ENCODE assay signal across 8 cellular contexts in the genomic region with DNA sequence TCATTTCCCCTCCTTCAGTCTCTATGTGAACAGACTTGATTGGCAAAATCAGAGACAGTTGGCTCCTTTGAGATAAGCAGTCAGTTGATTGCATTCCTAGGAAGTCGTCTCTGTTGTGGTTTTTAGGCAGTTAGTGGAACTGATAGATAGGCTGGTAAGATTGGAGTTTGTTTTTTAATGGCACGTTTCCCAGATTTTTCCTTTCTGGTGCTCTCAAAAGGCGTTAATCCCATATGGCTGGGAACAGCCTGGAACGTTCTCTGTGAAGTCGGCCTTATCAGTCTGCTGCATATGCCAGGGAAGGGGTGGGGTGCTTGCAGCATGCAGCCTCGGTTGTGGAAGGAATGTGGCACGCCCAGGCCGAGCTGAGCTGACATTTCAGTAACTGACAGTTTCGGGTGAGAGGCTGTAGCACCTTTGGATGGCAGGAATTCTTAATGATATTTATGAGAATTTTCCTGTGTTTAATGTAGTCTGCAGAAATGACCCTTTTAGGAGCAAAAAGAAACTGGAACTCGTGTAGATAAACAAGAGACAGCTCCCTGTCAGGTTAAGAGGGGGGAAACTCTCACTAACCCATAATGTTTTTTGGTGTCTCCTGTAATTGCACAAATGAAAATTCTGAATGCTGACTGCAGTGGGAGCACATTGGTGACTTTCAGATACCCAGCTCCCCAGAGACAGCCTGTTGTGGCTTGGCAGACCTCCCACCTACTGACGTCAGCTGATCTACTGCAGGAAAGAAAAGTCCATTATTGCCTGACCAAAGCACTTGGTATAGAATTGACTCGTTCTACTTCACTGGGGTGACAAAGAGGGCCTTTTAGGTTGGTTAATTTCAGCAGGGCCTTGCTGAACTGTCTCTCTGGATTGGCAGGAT. TPM values are rescaled to one million over a fixed set of nuclear protein-coding genes. Genes with fewer than 3 reads are reported as not detected.
DNase-seq lines count a peak whose midpoint lies in the region; ATAC-seq lines count a peak whose summit lies in the region.

No MANE protein-coding gene starts in this region.

- H3K9me3 Mint-ChIP-seq in activated CD4-positive, alpha-beta T cell treated with anti-CD3 and anti-CD28 coated beads, Interleukin-2, amount 10 ng/mL, durations not matched to agents 24 days and 14 days = no peaks in the 10 kb centered on the region

- in situ Hi-C loops in G401 (cut with HindIII; ENCODE audit: low sequenced_read_pairs) = no loop called here

- peak overlapping the region; percentile 41 for H3K4me3 Mint-ChIP-seq in activated CD4-positive, alpha-beta T cell treated with anti-CD3 and anti-CD28 coated beads, Interleukin-2, amount 10 ng/mL, durations not matched to agents 24 days and 14 days

- H3K27ac Mint-ChIP-seq in activated CD4-positive, alpha-beta T cell treated with anti-CD3 and anti-CD28 coated beads, Interleukin-2, amount 10 ng/mL, durations not matched to agents 24 days and 14 days = peak overlapping the region; percentile 91

- peak overlapping the region; percentile 5 to 35 for H3K9ac ChIP-seq in duodenal mucosa (ENCODE audit: low read depth in 1 of 2, low read length in 2 of 2)

- DNase-seq in G401 (ENCODE audit: low spot score) (peak; percentile 95), NCI-H1436 treated with DMSO at 0.1 percent for 48 hours (lab: John Stamatoyannopoulos, UW) (peak; percentile 93), medulla oblongata (ENCODE audit: extremely low spot score) (peak; percentile 97)
- DNase-seq in activated CD4-positive, alpha-beta T cell treated with anti-CD3 and anti-CD28 coated beads, Interleukin-2, amount 10 ng/mL, durations not matched to agents 24 days and 14 days = peak; percentile 75
- DNase-seq in stimulated activated CD8-positive, alpha-beta memory T cell treated with anti-CD3 and anti-CD28 coated beads, Interleukin-7, amount 100 ng/mL, for 24 hours (ENCODE audit: low read depth) = peak; percentile 22
- no peak for DNase-seq in NK-92 treated with Interleukin-12 subunit alpha and Interleukin-12 subunit beta, amount 100 ng/mL, for 24 hours (lab: John Stamatoyannopoulos, UW)

- peak overlapping the region; percentile 13 to 24 for H3K4me3 ChIP-seq in duodenal mucosa (ENCODE audit: low read depth in 1 of 2, low read length in 2 of 2)

- intact Hi-C loops in activated CD4-positive, alpha-beta T cell treated with anti-CD3 and anti-CD28 coated beads, Interleukin-2, amount 10 ng/mL, durations not matched to agents 24 days and 14 days (cut with micrococcal nuclease) = no loop called here

- no peaks in the 10 kb centered on the region for H3K9me3 ChIP-seq in duodenal mucosa (ENCODE audit: control insufficient read depth in 1 of 2, low read length in 2 of 2)

- peaks cover 13% of the 10 kb centered on the region for H3K36me3 Mint-ChIP-seq in activated CD4-positive, alpha-beta T cell treated with anti-CD3 and anti-CD28 coated beads, Interleukin-2, amount 10 ng/mL, durations not matched to agents 24 days and 14 days (ENCODE audit: low read depth)

- H3K27me3 ChIP-seq in duodenal mucosa (ENCODE audit: control insufficient read depth in 1 of 2, insufficient read depth in 2 of 2, low read length in 2 of 2) = no peaks in the 10 kb centered on the region

- H3K27ac ChIP-seq in duodenal mucosa (ENCODE audit: low read depth, low read length) = peak overlapping the region; percentile 61

- H3K4me1 ChIP-seq in duodenal mucosa (ENCODE audit: control insufficient read depth in 1 of 2, insufficient read depth in 2 of 2, low read length in 2 of 2) = peaks cover 47% of the 10 kb centered on the region in 2 donors

- no peaks in the 10 kb centered on the region for H3K36me3 ChIP-seq in duodenal mucosa (ENCODE audit: control insufficient read depth in 1 of 2, insufficient read depth in 2 of 2, low read length in 2 of 2)

- peaks cover 29% of the 10 kb centered on the region for H3K4me1 Mint-ChIP-seq in activated CD4-positive, alpha-beta T cell treated with anti-CD3 and anti-CD28 coated beads, Interleukin-2, amount 10 ng/mL, durations not matched to agents 24 days and 14 days

- peak; percentile 62 for ATAC-seq in HG02571 (IDR thresholded peaks at IDR 0.05; ENCODE audit: unreplicated experiment)

- H3K27me3 Mint-ChIP-seq in activated CD4-positive, alpha-beta T cell treated with anti-CD3 and anti-CD28 coated beads, Interleukin-2, amount 10 ng/mL, durations not matched to agents 24 days and 14 days = no peaks in the 10 kb centered on the region

RNA-seq across cellular contexts. Expression of a gene that starts 6.3 kb away (rescaled TPM):
- total RNA-seq in G401 (2014; rRNA removed; shearing (Covaris generic)) = 99.1 and 103 TPM in 2 replicates
- 240 and 249 TPM in 2 replicates for total RNA-seq in activated CD4-positive, alpha-beta T cell treated with anti-CD3 and anti-CD28 coated beads, Interleukin-2, amount 10 ng/mL, durations not matched to agents 24 days and 14 days

RNA-seq across cellular contexts. Expression of a gene that starts 54.2 kb away (rescaled TPM):
- total RNA-seq in G401 (2014; rRNA removed; shearing (Covaris generic)) = 37.0 and 38.3 TPM in 2 replicates
- total RNA-seq in activated CD4-positive, alpha-beta T cell treated with anti-CD3 and anti-CD28 coated beads, Interleukin-2, amount 10 ng/mL, durations not matched to agents 24 days and 14 days = 53.3 and 54.1 TPM in 2 replicates
